ENCODE assay signal across 8 cellular contexts in genomic region chr5:36744041-36744677, GRCh38.
DNase-seq lines count a peak whose midpoint lies in the region; ATAC-seq and TF ChIP-seq lines count a peak whose summit lies in the region.

No MANE protein-coding gene starts in this region.

- H3K27me3 ChIP-seq in CD8-positive, alpha-beta T cell (ENCODE audit: insufficient read depth, low read length) = no peaks in the 10 kb centered on the region
- no peaks in the 10 kb centered on the region for H3K27me3 ChIP-seq in endocrine pancreas (ENCODE audit: control insufficient read depth, insufficient read depth, low read length)
- peaks cover 0 to 64% (median 22%) of the 10 kb centered on the region in 3 experiments for H3K27me3 ChIP-seq in neuronal stem cell (ENCODE audit: control insufficient read depth in 3 of 3, insufficient read depth in 3 of 3, low read depth in 1 of 3, low read length in 3 of 3)

- H3K4me1 Mint-ChIP-seq in CD8-positive, alpha-beta T cell (ENCODE audit: low read depth) = peaks cover 19% of the 10 kb centered on the region

- H3K27ac ChIP-seq in CD8-positive, alpha-beta T cell (ENCODE audit: low read depth, low read length) = no peak overlapping the region
- H3K27ac ChIP-seq in neuronal stem cell (replicated peaks; ENCODE audit: low read length) = no peak overlapping the region

- H3K4me1 ChIP-seq in CD8-positive, alpha-beta T cell (ENCODE audit: insufficient read depth, low read length) = peaks cover 6% of the 10 kb centered on the region
- H3K4me1 ChIP-seq in endocrine pancreas (ENCODE audit: control insufficient read depth, insufficient read depth, low read length) = no peaks in the 10 kb centered on the region
- H3K4me1 ChIP-seq in neuronal stem cell (ENCODE audit: control insufficient read depth in 2 of 2, insufficient read depth in 1 of 2, low read depth in 1 of 2, low read length in 2 of 2) = peaks cover 3 to 9% of the 10 kb centered on the region in 2 donors

- H3K4ac ChIP-seq in neuronal stem cell (ENCODE audit: low read length) = no peak overlapping the region

- no peaks in the 10 kb centered on the region for H3K9me3 Mint-ChIP-seq in CD8-positive, alpha-beta T cell

- H3K27me3 Mint-ChIP-seq in CD8-positive, alpha-beta T cell (ENCODE audit: low read depth) = peaks cover 45% of the 10 kb centered on the region

- peak overlapping the region; percentile 74 for H3K4me3 ChIP-seq in CD8-positive, alpha-beta T cell (ENCODE audit: low read depth, low read length)
- H3K4me3 ChIP-seq in endocrine pancreas (ENCODE audit: control insufficient read depth, insufficient read depth, low read length) = peak overlapping the region; percentile 82
- peak overlapping the region; percentile 46 to 81 for H3K4me3 ChIP-seq in neuronal stem cell (ENCODE audit: low read length in 2 of 2)

- no peaks in the 10 kb centered on the region for H3K79me1 ChIP-seq in neuronal stem cell (ENCODE audit: low read depth, low read length)

- no peak overlapping the region for H4K8ac ChIP-seq in neuronal stem cell (ENCODE audit: low read depth, low read length)

- no peak overlapping the region for H2BK5ac ChIP-seq in neuronal stem cell (ENCODE audit: low read length)

- H2AK5ac ChIP-seq in neuronal stem cell (ENCODE audit: low read depth, low read length) = no peak overlapping the region

- H2AFZ ChIP-seq in neuronal stem cell (ENCODE audit: low read length) = peak overlapping the region; percentile 90

- no peaks in the 10 kb centered on the region for H3K9me3 ChIP-seq in CD8-positive, alpha-beta T cell (ENCODE audit: low read length)
- no peaks in the 10 kb centered on the region for H3K9me3 ChIP-seq in endocrine pancreas (ENCODE audit: control insufficient read depth, low read length)
- no peaks in the 10 kb centered on the region for H3K9me3 ChIP-seq in neuronal stem cell (replicated peaks in 1 of 2; ENCODE audit: control insufficient read depth in 2 of 2, insufficient read depth in 1 of 2, low read depth in 1 of 2, low read length in 2 of 2)

- H3K18ac ChIP-seq in neuronal stem cell (ENCODE audit: low read length) = no peak overlapping the region

- H3K14ac ChIP-seq in neuronal stem cell (ENCODE audit: low read length) = no peak overlapping the region

- H3K27ac Mint-ChIP-seq in CD8-positive, alpha-beta T cell = no peak overlapping the region

- no peak overlapping the region for H2BK120ac ChIP-seq in neuronal stem cell (ENCODE audit: low read depth, low read length)

- intact Hi-C loops in CD8-positive, alpha-beta T cell (cut with DNase I, micrococcal nuclease) = loop anchor here in 1 of 2 experiments (1.0 kb wide), 1 partner anchor 127 kb away; no protein-coding TSS in a partner anchor

- ATAC-seq in CD8-positive, alpha-beta T cell = no peak
- peak; percentile 10 for ATAC-seq in GM21717 (IDR thresholded peaks at IDR 0.05; ENCODE audit: unreplicated experiment)
- ATAC-seq in GM19463 (IDR thresholded peaks at IDR 0.05; ENCODE audit: unreplicated experiment) = no peak

- no peak for DNase-seq in CD8-positive, alpha-beta T cell
- DNase-seq in NCI-H748 (lab: John Stamatoyannopoulos, UW; ENCODE audit: unreplicated experiment) = peak; percentile 76
- no peak for DNase-seq in neuronal stem cell (ENCODE audit: low spot score)
- DNase-seq in NCI-H345 treated with DMSO at 0.1 percent for 48 hours (lab: John Stamatoyannopoulos, UW; ENCODE audit: unreplicated experiment) = no peak
- DNase-seq in cerebellar nuclear complex (lab: John Stamatoyannopoulos, UW) = no peak

- H3K36me3 ChIP-seq in CD8-positive, alpha-beta T cell (ENCODE audit: insufficient read depth, low read length) = no peaks in the 10 kb centered on the region
- no peaks in the 10 kb centered on the region for H3K36me3 ChIP-seq in endocrine pancreas (ENCODE audit: control insufficient read depth, insufficient read depth, low read length)
- H3K36me3 ChIP-seq in neuronal stem cell (replicated peaks in 1 of 2; ENCODE audit: control insufficient read depth in 2 of 2, insufficient read depth in 2 of 2, low read length in 2 of 2) = no peaks in the 10 kb centered on the region

- H4K91ac ChIP-seq in neuronal stem cell (ENCODE audit: low read depth, low read length, poor library complexity) = no peak overlapping the region

- H2BK15ac ChIP-seq in neuronal stem cell (ENCODE audit: low read length) = no peak overlapping the region

- peak overlapping the region; percentile 94 for H3K4me2 ChIP-seq in neuronal stem cell (ENCODE audit: insufficient read depth, low read length, poor library complexity, severe bottlenecking)

- no peaks in the 10 kb centered on the region for H3K36me3 Mint-ChIP-seq in CD8-positive, alpha-beta T cell

- peak overlapping the region; percentile 86 for H3K4me3 Mint-ChIP-seq in CD8-positive, alpha-beta T cell

- POLR2A ChIA-PET in CD8-positive, alpha-beta T cell (lab: Charles Lee) = no interaction called here

- CTCF ChIA-PET in CD8-positive, alpha-beta T cell (lab: Charles Lee) = interaction anchor here (1.0 to 2.4 kb wide), 7 partner anchors 9 to 134 kb away, joined by 3 to 11 read pairs (median 4); no protein-coding TSS in a partner anchor

- no peak overlapping the region for H2BK12ac ChIP-seq in neuronal stem cell (ENCODE audit: low read length)

- WGBS in neuronal stem cell (ENCODE audit: extremely low coverage in 2 of 2, insufficient read length in 2 of 2, insufficient replicate concordance in 1 of 2), 2 donors = no CpG with 5 or more reads among the region's 18 CpGs

- TF ChIP-seq CTCF in CD8-positive, alpha-beta T cell (IDR thresholded peaks at IDR 0.05) = no peak

- no peak overlapping the region for H3K23ac ChIP-seq in neuronal stem cell (ENCODE audit: low read depth, low read length, poor library complexity)

- H3K9ac ChIP-seq in endocrine pancreas (ENCODE audit: control insufficient read depth, insufficient read depth, low read length) (peak overlapping the region; percentile 56), neuronal stem cell (ENCODE audit: low read depth, low read length, poor library complexity) (no peak overlapping the region)
